23 cellular contexts compared by ENCODE assay signal in the genomic region with DNA sequence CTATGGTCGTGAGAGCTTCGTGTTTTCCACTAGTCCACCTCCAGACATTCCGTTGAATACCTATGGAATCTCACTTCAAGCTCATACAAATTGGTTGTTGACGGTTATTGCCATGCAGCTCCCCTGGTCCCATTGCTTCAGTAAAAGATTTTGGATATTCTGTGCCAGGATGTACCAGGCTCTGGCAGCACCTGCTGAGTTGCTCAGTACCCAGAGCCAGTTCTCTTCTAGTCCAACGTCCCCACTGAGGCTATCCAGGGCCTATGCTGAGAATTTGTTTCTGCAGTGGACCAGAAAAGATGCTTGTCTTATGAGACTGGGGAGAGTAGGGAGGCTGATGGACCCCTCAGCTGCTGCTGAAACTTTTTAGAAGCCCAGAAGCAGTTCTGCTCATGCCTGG.
DNase-seq lines count a peak whose midpoint lies in the region; ATAC-seq and TF ChIP-seq lines count a peak whose summit lies in the region.
"Had no signal": no experiment of that assay in that cellular context is flagged by ENCODE, and none has a peak within 500 bp of the region (broad histone marks: within the 10 kb centered on the region; RNA-seq: fewer than 3 reads in every experiment).

No MANE protein-coding gene starts in this region.

- intact Hi-C loops in left ventricle myocardium inferior (cut with micrococcal nuclease) (no loop called here), Right ventricle myocardium inferior (cut with DNase I) (no loop called here), psoas muscle (cut with DNase I) (loop anchor here in 1 of 2 donors (5.0 kb wide), 1 partner anchor 42 kb away; no protein-coding TSS in a partner anchor)
- intact Hi-C loops in activated T-helper 1 cell treated with anti-CD3 and anti-CD28 coated beads, Interleukin-12 subunit alpha, Interleukin-12 subunit beta, Interleukin-2, Interleukin-4 antibody, amounts not matched to agents 30 ng/mL and 10 ng/mL and 1 ng/mL, durations not matched to agents 14 hours and 24 hours and 36 hours (cut with micrococcal nuclease) = no loop called here

- no peaks in the 10 kb centered on the region for H3K36me3 ChIP-seq in left ventricle myocardium inferior
- H3K36me3 ChIP-seq in psoas muscle (ENCODE audit: insufficient read depth in 1 of 2, low read depth in 1 of 2) = no peaks in the 10 kb centered on the region
- H3K36me3 ChIP-seq: BE2C had no signal

- H3K36me3 Mint-ChIP-seq in activated T-helper 1 cell treated with anti-CD3 and anti-CD28 coated beads, Interleukin-12 subunit alpha, Interleukin-12 subunit beta, Interleukin-2, Interleukin-4 antibody, amounts not matched to agents 30 ng/mL and 10 ng/mL and 1 ng/mL, durations not matched to agents 14 hours and 24 hours and 36 hours (ENCODE audit: low read depth) = no peaks in the 10 kb centered on the region
- H3K36me3 Mint-ChIP-seq: CD14-positive monocyte; CD8-positive, alpha-beta memory T cell had no signal

- in situ Hi-C loops in G401 (cut with HindIII; ENCODE audit: low sequenced_read_pairs) = no loop called here

- H3K4me1 ChIP-seq in left ventricle myocardium inferior = peaks cover 64% of the 10 kb centered on the region
- peaks cover 44% of the 10 kb centered on the region for H3K4me1 ChIP-seq in psoas muscle
- H3K4me1 ChIP-seq: A549, BE2C had no signal

- no peak for TF ChIP-seq CTCF in left ventricle myocardium inferior (IDR thresholded peaks at IDR 0.05; ENCODE audit: borderline replicate concordance)
- TF ChIP-seq CTCF in psoas muscle (IDR thresholded peaks at IDR 0.05) = no peak

- H3K4me3 ChIP-seq in left ventricle myocardium inferior (no peak overlapping the region), psoas muscle (no peak overlapping the region)
- H3K4me3 ChIP-seq: A549; BLaER1 treated with 17β-estradiol and CSF1 and Interleukin-3, amounts not matched to agents 10 nM and 100 nM; GM12878; GM23248 had no signal

- H3K9me3 ChIP-seq in left ventricle myocardium inferior (replicated peaks) (no peaks in the 10 kb centered on the region), psoas muscle (no peaks in the 10 kb centered on the region)
- H3K9me3 ChIP-seq: A549; BE2C; BLaER1 treated with 17β-estradiol and CSF1 and Interleukin-3, amounts not matched to agents 10 nM and 100 nM had no signal

- H3K9me3 Mint-ChIP-seq in activated T-helper 1 cell treated with anti-CD3 and anti-CD28 coated beads, Interleukin-12 subunit alpha, Interleukin-12 subunit beta, Interleukin-2, Interleukin-4 antibody, amounts not matched to agents 30 ng/mL and 10 ng/mL and 1 ng/mL, durations not matched to agents 14 hours and 24 hours and 36 hours = no peaks in the 10 kb centered on the region
- H3K9me3 Mint-ChIP-seq: HFFc6 had no signal

- H3K27ac ChIP-seq in left ventricle myocardium inferior (replicated peaks) (peak overlapping the region; percentile 89), psoas muscle (peak overlapping the region; percentile 80)
- H3K27ac ChIP-seq: A549; BLaER1 treated with 17β-estradiol and CSF1 and Interleukin-3, amounts not matched to agents 10 nM and 100 nM; GM23248 had no signal

- 76 to 93% (median 84%) methylated on average over 5 of the region's 5 CpGs for WGBS in psoas muscle, 3 donors

- no peaks in the 10 kb centered on the region for H3K27me3 Mint-ChIP-seq in activated T-helper 1 cell treated with anti-CD3 and anti-CD28 coated beads, Interleukin-12 subunit alpha, Interleukin-12 subunit beta, Interleukin-2, Interleukin-4 antibody, amounts not matched to agents 30 ng/mL and 10 ng/mL and 1 ng/mL, durations not matched to agents 14 hours and 24 hours and 36 hours (ENCODE audit: insufficient read depth)
- H3K27me3 Mint-ChIP-seq: CD8-positive, alpha-beta memory T cell had no signal

- no peak for ATAC-seq in Right ventricle myocardium inferior
- ATAC-seq in psoas muscle = peak in 1 of 4 donors; percentile 4
- ATAC-seq: A549 had no signal

- H3K4me1 Mint-ChIP-seq in activated T-helper 1 cell treated with anti-CD3 and anti-CD28 coated beads, Interleukin-12 subunit alpha, Interleukin-12 subunit beta, Interleukin-2, Interleukin-4 antibody, amounts not matched to agents 30 ng/mL and 10 ng/mL and 1 ng/mL, durations not matched to agents 14 hours and 24 hours and 36 hours (ENCODE audit: low read depth) = no peaks in the 10 kb centered on the region
- H3K4me1 Mint-ChIP-seq: CD14-positive monocyte; CD8-positive, alpha-beta memory T cell had no signal

- DNase-seq in left ventricle myocardium inferior = no peak
- DNase-seq in Right ventricle myocardium inferior (ENCODE audit: missing footprints) = no peak
- peak; percentile 69 for DNase-seq in G401 (ENCODE audit: low spot score)
- DNase-seq in cerebellum (ENCODE audit: low spot score) = peak; percentile 25
- DNase-seq in psoas muscle = no peak
- DNase-seq in activated T-helper 1 cell treated with anti-CD3 and anti-CD28 coated beads, Interleukin-12 subunit alpha, Interleukin-12 subunit beta, Interleukin-2, Interleukin-4 antibody, amounts not matched to agents 30 ng/mL and 10 ng/mL and 1 ng/mL, durations not matched to agents 14 hours and 24 hours and 36 hours (ENCODE audit: low spot score) = no peak
- DNase-seq in DMS53 (lab: John Stamatoyannopoulos, UW) = no peak
- DNase-seq: 8988T; ACHN; AML-193; BE2C; CD4-positive, alpha-beta T cell; CD8-positive, alpha-beta memory T cell; DMS 273 treated with DMSO at 0.1 percent for 48 hours; DND-41; GDM1; GM23248; H7; HFFc6 had no signal

- H3K27me3 ChIP-seq in left ventricle myocardium inferior (ENCODE audit: low read depth) (no peaks in the 10 kb centered on the region), psoas muscle (ENCODE audit: insufficient read depth in 3 of 3, low read length in 2 of 3) (no peaks in the 10 kb centered on the region)
- H3K27me3 ChIP-seq: BLaER1 treated with 17β-estradiol and CSF1 and Interleukin-3, amounts not matched to agents 10 nM and 100 nM had no signal

- no peak overlapping the region for H3K4me3 Mint-ChIP-seq in activated T-helper 1 cell treated with anti-CD3 and anti-CD28 coated beads, Interleukin-12 subunit alpha, Interleukin-12 subunit beta, Interleukin-2, Interleukin-4 antibody, amounts not matched to agents 30 ng/mL and 10 ng/mL and 1 ng/mL, durations not matched to agents 14 hours and 24 hours and 36 hours
- H3K4me3 Mint-ChIP-seq: CD4-positive, alpha-beta T cell; CD8-positive, alpha-beta memory T cell; HFFc6 had no signal

- no peak overlapping the region for H3K27ac Mint-ChIP-seq in activated T-helper 1 cell treated with anti-CD3 and anti-CD28 coated beads, Interleukin-12 subunit alpha, Interleukin-12 subunit beta, Interleukin-2, Interleukin-4 antibody, amounts not matched to agents 30 ng/mL and 10 ng/mL and 1 ng/mL, durations not matched to agents 14 hours and 24 hours and 36 hours
- H3K27ac Mint-ChIP-seq: CD14-positive monocyte; CD4-positive, alpha-beta T cell; CD8-positive, alpha-beta memory T cell; HFFc6 had no signal

Comparison
In these comparisons a context has a peak if more than half of its experiments do, and no peak if none do; other contexts are left out.
1. DNase-seq: peak in G401 (single experiment) and cerebellum (single experiment); none in left ventricle myocardium inferior (single experiment), Right ventricle myocardium inferior (single experiment), psoas muscle (0 of 2), activated T-helper 1 cell treated with anti-CD3 and anti-CD28 coated beads, Interleukin-12 subunit alpha, Interleukin-12 subunit beta, Interleukin-2, Interleukin-4 antibody, amounts not matched to agents 30 ng/mL and 10 ng/mL and 1 ng/mL, durations not matched to agents 14 hours and 24 hours and 36 hours (single experiment) and DMS53 (single experiment).